Comparison of ENCODE assay signal across 22 cellular contexts in genomic region chr2:223196331-223196730, GRCh38.
DNase-seq lines count a peak whose midpoint lies in the region; ATAC-seq and TF ChIP-seq lines count a peak whose summit lies in the region.
"Had no signal": no experiment of that assay in that cellular context is flagged by ENCODE, and none has a peak within 500 bp of the region (broad histone marks: within the 10 kb centered on the region; RNA-seq: fewer than 3 reads in every experiment).

No MANE protein-coding gene starts in this region.

- no peak for TF ChIP-seq POLR2A in heart left ventricle (IDR thresholded peaks at IDR 0.05)
- TF ChIP-seq POLR2A in suprapubic skin (IDR thresholded peaks at IDR 0.05): no peak

- peak; percentile 44 for ATAC-seq in Right ventricle myocardium inferior
- no peak for ATAC-seq in heart left ventricle
- no peak for ATAC-seq in HG02973 (IDR thresholded peaks at IDR 0.05; ENCODE audit: unreplicated experiment)
- no peak for ATAC-seq in HG03378 (IDR thresholded peaks at IDR 0.05; ENCODE audit: unreplicated experiment)

- H3K27me3 ChIP-seq in heart left ventricle (no peaks in the 10 kb centered on the region), suprapubic skin (no peaks in the 10 kb centered on the region)

- no peak for TF ChIP-seq CTCF in heart left ventricle (IDR thresholded peaks at IDR 0.05)
- TF ChIP-seq CTCF in astrocyte of the spinal cord (IDR thresholded peaks at IDR 0.05; ENCODE audit: low read depth, low read length): no peak
- no peak for TF ChIP-seq CTCF in osteocyte (IDR thresholded peaks at IDR 0.05)
- no peak for TF ChIP-seq CTCF in suprapubic skin (IDR thresholded peaks at IDR 0.05)

- H3K4me1 ChIP-seq in heart left ventricle (peaks cover 0 to 5% (median 0%) of the 10 kb centered on the region in 12 donors), suprapubic skin (no peaks in the 10 kb centered on the region)
- H3K4me1 ChIP-seq: SJCRH30 had no signal

- no peaks in the 10 kb centered on the region for H3K27me3 Mint-ChIP-seq in osteocyte (ENCODE audit: unreplicated experiment)

- in situ Hi-C loops in astrocyte of the spinal cord (cut with HindIII; ENCODE audit: low sequenced_read_pairs): no loop called here

- no peak overlapping the region for H3K27ac ChIP-seq in heart left ventricle
- no peak overlapping the region for H3K27ac ChIP-seq in suprapubic skin
- H3K27ac ChIP-seq: 22Rv1, HL-60, SJCRH30 had no signal

- H3K9me3 ChIP-seq in heart left ventricle (no peaks in the 10 kb centered on the region), suprapubic skin (no peaks in the 10 kb centered on the region)
- H3K9me3 ChIP-seq: SJCRH30 had no signal

- intact Hi-C loops in Right ventricle myocardium inferior (cut with DNase I): no loop called here
- intact Hi-C loops in heart left ventricle (cut with DNase I): no loop called here

- TF ChIP-seq EP300 in suprapubic skin (IDR thresholded peaks at IDR 0.05): no peak

- H3K4me1 Mint-ChIP-seq in osteocyte (ENCODE audit: unreplicated experiment): peaks cover 6% of the 10 kb centered on the region

- H3K36me3 ChIP-seq in heart left ventricle (no peaks in the 10 kb centered on the region), suprapubic skin (no peaks in the 10 kb centered on the region)
- H3K36me3 ChIP-seq: SJCRH30 had no signal

- H3K4me3 ChIP-seq in heart left ventricle: no peak overlapping the region
- no peak overlapping the region for H3K4me3 ChIP-seq in astrocyte of the spinal cord (ENCODE audit: low read depth, low read length)
- H3K4me3 ChIP-seq in suprapubic skin: no peak overlapping the region
- H3K4me3 ChIP-seq: SJCRH30 had no signal

- DNase-seq in Right ventricle myocardium inferior (ENCODE audit: missing footprints): no peak
- DNase-seq in heart left ventricle: no peak
- peak; percentile 10 for DNase-seq in astrocyte of the spinal cord (ENCODE audit: low read depth, low spot score)
- DNase-seq in osteocyte (ENCODE audit: extremely low spot score, unreplicated experiment): no peak
- no peak for DNase-seq in suprapubic skin (ENCODE audit: low spot score in 2 of 2)
- no peak for DNase-seq in NCI-H1694 treated with DMSO at 0.1 percent for 48 hours (lab: John Stamatoyannopoulos, UW)
- DNase-seq: ACHN, Calu3, DMS79 treated with DMSO at 0.1 percent for 48 hours, GF-D8, HCEC 1CT, NCI-H1048, NCI-H1694, NCI-H2081, NCI-H2171 treated with DMSO at 0.1 percent for 48 hours, NCI-H524, NCI-H774, SJCRH30 had no signal

- 66 to 82% (median 71%) methylated on average over 4 to 5 of the region's 5 CpGs for WGBS in heart left ventricle, 4 donors
- WGBS in suprapubic skin: 76% methylated on average over 5 of the region's 5 CpGs

- no peak overlapping the region for H3K4me3 Mint-ChIP-seq in osteocyte (ENCODE audit: unreplicated experiment)

- no peaks in the 10 kb centered on the region for H3K36me3 Mint-ChIP-seq in osteocyte (ENCODE audit: unreplicated experiment)

- H3K27ac Mint-ChIP-seq in osteocyte (ENCODE audit: unreplicated experiment): peak overlapping the region; percentile 23

- H3K9me3 Mint-ChIP-seq in osteocyte (ENCODE audit: unreplicated experiment): peaks cover 10% of the 10 kb centered on the region
